Comparison of ENCODE assay signal across 8 cellular contexts in the genomic region with DNA sequence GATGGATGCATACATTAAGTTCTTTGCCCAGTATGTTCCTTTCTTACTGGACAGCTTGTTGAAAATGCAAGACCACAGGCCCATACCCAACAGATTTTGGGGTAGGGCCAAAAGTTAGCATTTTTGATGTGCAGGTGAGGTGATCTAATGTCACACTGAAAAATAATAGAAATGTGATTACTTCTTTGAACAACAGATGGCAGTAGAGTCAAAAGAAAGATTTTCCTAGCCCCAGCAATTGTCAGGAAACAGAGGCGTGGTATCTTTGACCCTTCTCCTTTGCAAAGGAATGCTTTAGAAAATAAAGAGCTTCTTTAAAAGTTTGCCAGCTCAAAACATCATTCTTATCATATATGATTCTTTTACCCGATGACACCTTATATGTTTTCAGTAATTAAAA.
DNase-seq lines count a peak whose midpoint lies in the region; ATAC-seq and TF ChIP-seq lines count a peak whose summit lies in the region.

No MANE protein-coding gene starts in this region.

- POLR2A ChIA-PET in CD4-positive, alpha-beta memory T cell (lab: Charles Lee; ENCODE audit: partially characterized antibody), result no interaction called here

- no peak for TF ChIP-seq POLR2A in Peyer's patch (IDR thresholded peaks at IDR 0.05)

- no peaks in the 10 kb centered on the region for H3K9me3 ChIP-seq in Peyer's patch
- H3K9me3 ChIP-seq in CD4-positive, alpha-beta memory T cell (ENCODE audit: control insufficient read depth in 1 of 2, low read length in 2 of 2), result no peaks in the 10 kb centered on the region

- no peak overlapping the region for H3K27ac Mint-ChIP-seq in CD14-positive monocyte
- no peak overlapping the region for H3K27ac Mint-ChIP-seq in progenitor cell of endocrine pancreas
- no peak overlapping the region for H3K27ac Mint-ChIP-seq in CD4-positive, alpha-beta memory T cell

- H3K4me1 Mint-ChIP-seq in CD14-positive monocyte (no peaks in the 10 kb centered on the region), progenitor cell of endocrine pancreas (ENCODE audit: low read depth) (no peaks in the 10 kb centered on the region)
- H3K4me1 Mint-ChIP-seq in CD4-positive, alpha-beta memory T cell, result no peaks in the 10 kb centered on the region

- no peaks in the 10 kb centered on the region for H3K27me3 ChIP-seq in HL-60 (ENCODE audit: insufficient read depth, poor library complexity, severe bottlenecking)
- no peaks in the 10 kb centered on the region for H3K27me3 ChIP-seq in Peyer's patch
- no peaks in the 10 kb centered on the region for H3K27me3 ChIP-seq in CD4-positive, alpha-beta memory T cell (ENCODE audit: insufficient read depth, low read length)

- H3K4me3 ChIP-seq in HL-60 (replicated peaks; ENCODE audit: insufficient read depth, low read length) (no peak overlapping the region), Peyer's patch (no peak overlapping the region), fibroblast of pulmonary artery (replicated peaks; ENCODE audit: low read depth, low read length) (no peak overlapping the region)
- no peak overlapping the region for H3K4me3 ChIP-seq in CD4-positive, alpha-beta memory T cell (ENCODE audit: low read length in 2 of 2)

- CTCF ChIA-PET in CD4-positive, alpha-beta memory T cell (lab: Charles Lee; ENCODE audit: partially characterized antibody), result interaction anchor here (2.5 kb wide), 1 partner anchor 1592 kb away, joined by 16 read pairs; no protein-coding TSS in a partner anchor

- H3K4me3 Mint-ChIP-seq in CD14-positive monocyte (no peak overlapping the region), progenitor cell of endocrine pancreas (ENCODE audit: low read depth) (no peak overlapping the region)
- H3K4me3 Mint-ChIP-seq in CD4-positive, alpha-beta memory T cell, result no peak overlapping the region

- H3K4me1 ChIP-seq in Peyer's patch, result no peaks in the 10 kb centered on the region
- no peaks in the 10 kb centered on the region for H3K4me1 ChIP-seq in CD4-positive, alpha-beta memory T cell (ENCODE audit: insufficient read depth, low read length)

- DNase-seq in CD14-positive monocyte (ENCODE audit: low spot score), result no peak
- DNase-seq in HL-60 (ENCODE audit: low read depth in 1 of 2, low spot score in 1 of 2), result no peak
- DNase-seq in Peyer's patch, result no peak
- DNase-seq in fibroblast of pulmonary artery (ENCODE audit: low read depth), result peak; percentile 46
- DNase-seq in progenitor cell of endocrine pancreas (ENCODE audit: low spot score, unreplicated experiment), result no peak
- no peak for DNase-seq in CD4-positive, alpha-beta memory T cell
- DNase-seq in UCSD-AML1 (lab: John Stamatoyannopoulos, UW; ENCODE audit: unreplicated experiment), result no peak

- TF ChIP-seq CTCF in CD14-positive monocyte (IDR thresholded peaks at IDR 0.05), result peak; percentile 60
- peak; percentile 3 for TF ChIP-seq CTCF in HL-60 (IDR thresholded peaks at IDR 0.05; ENCODE audit: insufficient read depth, low read length)
- peak in 5 of 6 experiments; percentile 48 to 66 (median 61) for TF ChIP-seq CTCF in Peyer's patch (IDR thresholded peaks at IDR 0.05)
- peak; percentile 44 for TF ChIP-seq CTCF in fibroblast of pulmonary artery (IDR thresholded peaks at IDR 0.05; ENCODE audit: low read length, missing control alignments)
- peak; percentile 76 for TF ChIP-seq CTCF in progenitor cell of endocrine pancreas (IDR thresholded peaks at IDR 0.05; ENCODE audit: unreplicated experiment)

- no peaks in the 10 kb centered on the region for H3K36me3 ChIP-seq in Peyer's patch
- no peaks in the 10 kb centered on the region for H3K36me3 ChIP-seq in CD4-positive, alpha-beta memory T cell (ENCODE audit: insufficient read depth, low read length)

- H3K27me3 Mint-ChIP-seq in CD14-positive monocyte (ENCODE audit: low read depth in 3 of 3) (peaks cover 0 to 6% (median 0%) of the 10 kb centered on the region in 3 donors), progenitor cell of endocrine pancreas (peaks cover 5% of the 10 kb centered on the region)
- no peaks in the 10 kb centered on the region for H3K27me3 Mint-ChIP-seq in CD4-positive, alpha-beta memory T cell

- H3K9me3 Mint-ChIP-seq in CD14-positive monocyte, result peaks cover 0 to 2% (median 0%) of the 10 kb centered on the region in 7 donors
- no peaks in the 10 kb centered on the region for H3K9me3 Mint-ChIP-seq in progenitor cell of endocrine pancreas (ENCODE audit: low read depth)
- peaks cover 0 to 2% (median 0%) of the 10 kb centered on the region in 8 donors for H3K9me3 Mint-ChIP-seq in CD4-positive, alpha-beta memory T cell

- H3K27ac ChIP-seq in HL-60 (replicated peaks) (no peak overlapping the region), Peyer's patch (no peak overlapping the region)
- no peak overlapping the region for H3K27ac ChIP-seq in CD4-positive, alpha-beta memory T cell (ENCODE audit: low read depth, low read length)

- intact Hi-C loops in CD14-positive monocyte (cut with micrococcal nuclease), result loop anchor here (5.0 to 10.0 kb wide), 2 partner anchors 1761 to 1764 kb away; no protein-coding TSS in a partner anchor
- intact Hi-C loops in CD4-positive, alpha-beta memory T cell (cut with micrococcal nuclease), result no loop called here

- peak; percentile 83 for ATAC-seq in GM19035 (IDR thresholded peaks at IDR 0.05; ENCODE audit: unreplicated experiment)

- H3K36me3 Mint-ChIP-seq in CD14-positive monocyte (no peaks in the 10 kb centered on the region), progenitor cell of endocrine pancreas (ENCODE audit: insufficient read depth) (no peaks in the 10 kb centered on the region)
- no peaks in the 10 kb centered on the region for H3K36me3 Mint-ChIP-seq in CD4-positive, alpha-beta memory T cell

Comparison
In these comparisons a context has a peak if more than half of its experiments do, and no peak if none do; other contexts are left out.
1. CTCF ChIP-seq: peak in every context shown above with its lines; median percentile 76 in progenitor cell of endocrine pancreas; 61 in Peyer's patch; 60 in CD14-positive monocyte; 44 in fibroblast of pulmonary artery; 3 in HL-60.